In genomic region chr17:56785396-56785795, GRCh38 we compare ENCODE assay signal across 13 cellular contexts. TPM values are rescaled to one million over a fixed set of nuclear protein-coding genes. Genes with fewer than 3 reads are reported as not detected.
DNase-seq lines count a peak whose midpoint lies in the region; FAIRE-seq and TF ChIP-seq lines count a peak whose summit lies in the region.
"Had no signal": no experiment of that assay in that cellular context is flagged by ENCODE, and none has a peak within 500 bp of the region (broad histone marks: within the 10 kb centered on the region; RNA-seq: fewer than 3 reads in every experiment).

No MANE protein-coding gene starts in this region.

- no peak for TF ChIP-seq CTCF in D721Med (IDR thresholded peaks at IDR 0.05; ENCODE audit: insufficient read depth, missing control alignments)
- TF ChIP-seq CTCF in osteocyte (IDR thresholded peaks at IDR 0.05): no peak

- peak; percentile 13 for DNase-seq in CD1c-positive myeloid dendritic cell (ENCODE audit: extremely low spot score)
- DNase-seq in HS-5 (ENCODE audit: low read depth): peak; percentile 9
- DNase-seq in kidney tubule cell (ENCODE audit: low spot score): peak; percentile 16
- no peak for DNase-seq in D721Med (ENCODE audit: insufficient read length, low spot score)
- DNase-seq in SHP77 (lab: John Stamatoyannopoulos, UW): no peak
- DNase-seq in osteocyte (ENCODE audit: extremely low spot score, unreplicated experiment): no peak
- DNase-seq in DMS53 (lab: John Stamatoyannopoulos, UW): no peak
- DNase-seq: activated CD8-positive, alpha-beta memory T cell treated with anti-CD3 and anti-CD28 coated beads, Interleukin-2, amount 50 U/mL, for 4 hours; erythroblast; Karpas-422 had no signal

- no peaks in the 10 kb centered on the region for H3K9me3 Mint-ChIP-seq in activated naive CD8-positive, alpha-beta T cell (ENCODE audit: low read depth)
- no peaks in the 10 kb centered on the region for H3K9me3 Mint-ChIP-seq in osteocyte (ENCODE audit: unreplicated experiment)

- H3K36me3 Mint-ChIP-seq in activated naive CD8-positive, alpha-beta T cell: peaks cover 2% of the 10 kb centered on the region
- H3K36me3 Mint-ChIP-seq in osteocyte (ENCODE audit: unreplicated experiment): no peaks in the 10 kb centered on the region
- H3K36me3 Mint-ChIP-seq: brain had no signal

- peak overlapping the region; percentile 30 for H3K27ac Mint-ChIP-seq in activated naive CD8-positive, alpha-beta T cell
- H3K27ac Mint-ChIP-seq in osteocyte (ENCODE audit: unreplicated experiment): no peak overlapping the region
- H3K27ac Mint-ChIP-seq: brain had no signal

- no peak overlapping the region for H3K4me3 Mint-ChIP-seq in activated naive CD8-positive, alpha-beta T cell
- H3K4me3 Mint-ChIP-seq in osteocyte (ENCODE audit: unreplicated experiment): no peak overlapping the region
- H3K4me3 Mint-ChIP-seq: brain had no signal

- no peak for FAIRE-seq in D721Med (lab: Jason Lieb, UNC)
- FAIRE-seq: TTC549 had no signal

- peaks cover 32% of the 10 kb centered on the region for H3K4me1 Mint-ChIP-seq in activated naive CD8-positive, alpha-beta T cell (ENCODE audit: low read depth)
- H3K4me1 Mint-ChIP-seq in osteocyte (ENCODE audit: unreplicated experiment): peaks cover 10% of the 10 kb centered on the region

- H3K27me3 Mint-ChIP-seq in activated naive CD8-positive, alpha-beta T cell: peaks cover 3% of the 10 kb centered on the region
- H3K27me3 Mint-ChIP-seq in osteocyte (ENCODE audit: unreplicated experiment): peaks cover 12% of the 10 kb centered on the region

RNA-seq across cellular contexts. Expression of gene C17orf67, which starts 48.3 kb away (rescaled TPM):
- total RNA-seq in osteocyte: 1.6 and 2.4 TPM in 2 replicates

RNA-seq across cellular contexts. Expression of gene DGKE, which starts 48.6 kb away (rescaled TPM):
- 6.6 and 7.1 TPM in 2 replicates for total RNA-seq in osteocyte

Comparison
In these comparisons a context has a peak if more than half of its experiments do, and no peak if none do; other contexts are left out.
1. DNase-seq: peak in CD1c-positive myeloid dendritic cell (single experiment), HS-5 (single experiment) and kidney tubule cell (single experiment); none in D721Med (single experiment), SHP77 (0 of 2), osteocyte (single experiment) and DMS53 (single experiment).